Comparison of ENCODE assay signal across 18 cellular contexts in the genomic region with DNA sequence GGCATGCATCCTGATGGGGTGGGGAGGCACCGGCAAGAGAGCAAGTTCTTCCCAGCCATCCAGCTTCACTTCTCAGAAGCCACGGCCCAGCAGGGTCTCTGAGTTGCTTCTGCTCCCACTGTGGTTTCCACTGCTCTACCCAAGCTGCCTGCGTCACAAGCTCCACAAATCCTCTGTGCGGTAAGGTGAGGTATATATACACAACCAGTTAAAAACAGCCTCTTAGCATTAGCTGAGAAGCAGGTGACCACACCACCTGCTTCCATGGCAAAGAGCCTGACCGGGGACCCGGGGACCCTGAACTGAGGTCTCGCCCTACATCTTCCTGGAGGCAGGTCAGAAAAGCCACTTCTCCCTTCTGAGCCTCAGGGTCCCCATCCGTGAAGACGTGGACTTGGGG. TPM values are rescaled to one million over a fixed set of nuclear protein-coding genes. Genes with fewer than 3 reads are reported as not detected.
"Had no signal": no experiment of that assay in that cellular context is flagged by ENCODE, and none has a peak within 500 bp of the region (broad histone marks: within the 10 kb centered on the region; RNA-seq: fewer than 3 reads in every experiment).

No MANE protein-coding gene starts in this region.

- H3K9me3 ChIP-seq: body of pancreas, esophagus squamous epithelium, ovary, thyroid gland had no signal

- H3K27ac Mint-ChIP-seq: activated naive CD8-positive, alpha-beta T cell treated with anti-CD3 and anti-CD28 coated beads, Interleukin-2, amount 10 ng/mL, durations not matched to agents 7 days and 5 days; activated T-helper 2 cell treated with anti-CD3 and anti-CD28 coated beads, Interferon-gamma antibody, Interleukin-2, Interleukin-4, amounts not matched to agents 10 μg/mL and 5 μg/mL and 100 μg/mL, durations not matched to agents 14 hours and 24 hours and 36 hours; neural progenitor cell; T-cell had no signal

- H3K4me3 Mint-ChIP-seq: activated naive CD8-positive, alpha-beta T cell treated with anti-CD3 and anti-CD28 coated beads, Interleukin-2, amount 10 ng/mL, durations not matched to agents 7 days and 5 days; effector memory CD8-positive, alpha-beta T cell; immature natural killer cell; neural progenitor cell; T-cell had no signal

- H3K27me3 Mint-ChIP-seq: activated naive CD8-positive, alpha-beta T cell treated with anti-CD3 and anti-CD28 coated beads, Interleukin-2, amount 10 ng/mL, durations not matched to agents 7 days and 5 days; effector memory CD8-positive, alpha-beta T cell; T-cell had no signal

- H3K27ac ChIP-seq: neural progenitor cell, ovary, thyroid gland had no signal

- H3K36me3 Mint-ChIP-seq: stimulated activated memory B cell treated with anti-CD40 and anti-IgM and Interleukin-4, amounts not matched to agents 10 μg/mL and 1 μg/mL and 100 μg/mL, for 72 hours had no signal

- H3K9ac ChIP-seq: neural progenitor cell had no signal

- DNase-seq: activated CD4-positive, alpha-beta T cell treated with anti-CD3 and anti-CD28 coated beads, Interleukin-2, amount 50 U/mL, for 4 hours; activated CD4-positive, CD25-positive, alpha-beta regulatory T cell treated with anti-CD3 and anti-CD28 coated beads, Interleukin-2, amount 50 U/mL, for 72 hours; activated naive CD4-positive, alpha-beta T cell treated with Interleukin-2 at 50 U/mL for 16 hours; activated naive CD8-positive, alpha-beta T cell treated with anti-CD3 and anti-CD28 coated beads, Interleukin-2, amount 10 ng/mL, durations not matched to agents 7 days and 5 days; effector memory CD8-positive, alpha-beta T cell; esophagus squamous epithelium; ovary; stimulated activated CD4-positive, alpha-beta T cell treated with anti-CD3 and anti-CD28 coated beads, Interleukin-4, amount 100 ng/mL, for 4 hours; T-cell had no signal

- H2AFZ ChIP-seq: neural progenitor cell had no signal

- H3K4me1 ChIP-seq: neural progenitor cell had no signal

- H3K4me3 ChIP-seq: body of pancreas, esophagus squamous epithelium, neural progenitor cell, ovary, thyroid gland had no signal

- H3K36me3 ChIP-seq: esophagus squamous epithelium, neural progenitor cell, ovary, thyroid gland had no signal

- ATAC-seq: T-cell had no signal

- H3K4me2 ChIP-seq: neural progenitor cell had no signal

- H3K9me3 Mint-ChIP-seq: effector memory CD8-positive, alpha-beta T cell; immature natural killer cell; neural progenitor cell; stimulated activated memory B cell treated with anti-CD40 and anti-IgM and Interleukin-4, amounts not matched to agents 10 μg/mL and 1 μg/mL and 100 μg/mL, for 72 hours; T-cell had no signal

- H3K27me3 ChIP-seq: body of pancreas, esophagus squamous epithelium, neural progenitor cell, ovary, thyroid gland had no signal

RNA-seq across cellular contexts. Expression of a gene that starts 46.9 kb away (rescaled TPM):
- total RNA-seq: activated T-helper 2 cell treated with anti-CD3 and anti-CD28 coated beads, Interferon-gamma antibody, Interleukin-2, Interleukin-4, amounts not matched to agents 10 μg/mL and 5 μg/mL and 100 μg/mL, durations not matched to agents 14 hours and 24 hours and 36 hours; body of pancreas; cardiac septum; dermis microvascular lymphatic vessel endothelial cell; subcutaneous adipose tissue; T-cell had no signal
- polyA plus RNA-seq: immature natural killer cell had no signal
